ENCODE assay signal across 13 cellular contexts in genomic region chr4:78650106-78651021, GRCh38.
A peak's percentile ranks its signal among the peaks of the same experiment; 100 is the strongest.
DNase-seq lines count a peak whose midpoint lies in the region; ATAC-seq, FAIRE-seq and TF ChIP-seq lines count a peak whose summit lies in the region.
"Had no signal": no experiment of that assay in that cellular context is flagged by ENCODE, and none has a peak within 500 bp of the region (broad histone marks: within the 10 kb centered on the region; RNA-seq: fewer than 3 reads in every experiment).

No MANE protein-coding gene starts in this region.

- no peak overlapping the region for H3K9ac ChIP-seq in astrocyte (ENCODE audit: low read length)

- ATAC-seq in GM18498 (IDR thresholded peaks at IDR 0.05; ENCODE audit: unreplicated experiment), result no peak
- ATAC-seq: pancreas had no signal

- intact Hi-C loops in uterus (cut with DNase I; ENCODE audit: low total_unique reads), result no loop called here

- H3K4me2 ChIP-seq in astrocyte (ENCODE audit: low read length), result peak overlapping the region; percentile 7

- H3K27me3 Mint-ChIP-seq in astrocyte (ENCODE audit: low read depth, unreplicated experiment), result no peaks in the 10 kb centered on the region

- H3K36me3 Mint-ChIP-seq in astrocyte (ENCODE audit: low read depth, unreplicated experiment), result no peaks in the 10 kb centered on the region

- H3K27me3 ChIP-seq in ACC112 (ENCODE audit: insufficient read depth, low read length) (no peaks in the 10 kb centered on the region), astrocyte (ENCODE audit: insufficient read depth, low read length) (no peaks in the 10 kb centered on the region), uterus (no peaks in the 10 kb centered on the region)
- H3K27me3 ChIP-seq: pancreas had no signal

- peaks cover 36% of the 10 kb centered on the region for H3K4me1 Mint-ChIP-seq in astrocyte (ENCODE audit: low read depth, unreplicated experiment)

- H3K4me3 Mint-ChIP-seq in astrocyte (ENCODE audit: unreplicated experiment), result no peak overlapping the region

- no peak for TF ChIP-seq POLR2A in uterus (IDR thresholded peaks at IDR 0.05)

- FAIRE-seq in astrocyte (lab: Jason Lieb, UNC), result peak; percentile 29
- FAIRE-seq: pancreas had no signal

- H3K9me3 ChIP-seq in astrocyte (ENCODE audit: insufficient read depth, low read depth, low read length) (no peaks in the 10 kb centered on the region), uterus (no peaks in the 10 kb centered on the region)
- H3K9me3 ChIP-seq: pancreas had no signal

- no peaks in the 10 kb centered on the region for H3K9me3 Mint-ChIP-seq in astrocyte (ENCODE audit: unreplicated experiment)

- TF ChIP-seq CTCF in LNCaP clone FGC (IDR thresholded peaks at IDR 0.05; ENCODE audit: control insufficient read depth, extremely low read depth, insufficient read depth), result no peak
- no peak for TF ChIP-seq CTCF in astrocyte (IDR thresholded peaks at IDR 0.05; ENCODE audit: insufficient read depth, low read depth, low read length)
- TF ChIP-seq CTCF in uterus (IDR thresholded peaks at IDR 0.05), result no peak

- DNase-seq in LNCaP clone FGC (ENCODE audit: low read depth) (peak; percentile 75), astrocyte (ENCODE audit: low read depth) (peak; percentile 89), iris pigment epithelial cell (ENCODE audit: low read depth) (peak; percentile 95), DMS114 treated with DMSO at 0.1 percent for 48 hours (lab: John Stamatoyannopoulos, UW; ENCODE audit: unreplicated experiment) (no peak), uterus (no peak)
- no peak for DNase-seq in activated CD4-positive, alpha-beta T cell treated with anti-CD3 and anti-CD28 coated beads, Interleukin-2, amount 50 U/mL, for 4 hours
- DNase-seq: amygdala, NCI-H1436, pancreas, SHP77 treated with DMSO at 0.1 percent for 48 hours had no signal

- no peaks in the 10 kb centered on the region for H4K20me1 ChIP-seq in astrocyte (ENCODE audit: insufficient read depth, low read length)

- H3K4me3 ChIP-seq in ACC112 (ENCODE audit: low read depth, low read length) (no peak overlapping the region), LNCaP clone FGC (ENCODE audit: low read depth, low read length) (no peak overlapping the region), astrocyte (ENCODE audit: insufficient read depth, low read depth, low read length) (no peak overlapping the region), uterus (no peak overlapping the region)
- H3K4me3 ChIP-seq: pancreas had no signal

- H3K27ac Mint-ChIP-seq in astrocyte (ENCODE audit: unreplicated experiment), result peak overlapping the region; percentile 60

- no peak overlapping the region for H2AFZ ChIP-seq in ACC112 (ENCODE audit: low read length, unreplicated experiment)
- no peak overlapping the region for H2AFZ ChIP-seq in astrocyte (ENCODE audit: low read depth, low read length)

- H3K4me1 ChIP-seq in ACC112 (ENCODE audit: control insufficient read depth, insufficient read depth, low read length, unreplicated experiment) (peaks cover 50% of the 10 kb centered on the region), astrocyte (ENCODE audit: insufficient read depth, low read length) (peaks cover 21% of the 10 kb centered on the region), uterus (no peaks in the 10 kb centered on the region)

- H3K27ac ChIP-seq in ACC112 (ENCODE audit: low read depth, low read length) (peak overlapping the region; percentile 58), astrocyte (ENCODE audit: low read depth, low read length) (peak overlapping the region; percentile 0), uterus (no peak overlapping the region)
- H3K27ac ChIP-seq: C4-2B, pancreas had no signal

- H3K36me3 ChIP-seq in ACC112 (ENCODE audit: insufficient read depth, low read length), result no peaks in the 10 kb centered on the region
- H3K36me3 ChIP-seq in astrocyte (ENCODE audit: insufficient read depth, low read length), result no peaks in the 10 kb centered on the region
- no peaks in the 10 kb centered on the region for H3K36me3 ChIP-seq in uterus
- H3K36me3 ChIP-seq: pancreas had no signal

- no peaks in the 10 kb centered on the region for H3K79me2 ChIP-seq in ACC112 (ENCODE audit: control insufficient read depth, insufficient read depth, low read length, unreplicated experiment)
- no peaks in the 10 kb centered on the region for H3K79me2 ChIP-seq in astrocyte (ENCODE audit: insufficient read depth, low read length)

Comparison
In these comparisons a context has a peak if more than half of its experiments do, and no peak if none do; other contexts are left out.
1. H3K27ac ChIP-seq: peak in ACC112 (single experiment) and astrocyte (single experiment); none in uterus (0 of 2).
2. DNase-seq: peak in LNCaP clone FGC (single experiment), astrocyte (single experiment) and iris pigment epithelial cell (single experiment); none in DMS114 treated with DMSO at 0.1 percent for 48 hours (single experiment), uterus (0 of 2) and activated CD4-positive, alpha-beta T cell treated with anti-CD3 and anti-CD28 coated beads, Interleukin-2, amount 50 U/mL, for 4 hours (0 of 2).